In the genomic region with DNA sequence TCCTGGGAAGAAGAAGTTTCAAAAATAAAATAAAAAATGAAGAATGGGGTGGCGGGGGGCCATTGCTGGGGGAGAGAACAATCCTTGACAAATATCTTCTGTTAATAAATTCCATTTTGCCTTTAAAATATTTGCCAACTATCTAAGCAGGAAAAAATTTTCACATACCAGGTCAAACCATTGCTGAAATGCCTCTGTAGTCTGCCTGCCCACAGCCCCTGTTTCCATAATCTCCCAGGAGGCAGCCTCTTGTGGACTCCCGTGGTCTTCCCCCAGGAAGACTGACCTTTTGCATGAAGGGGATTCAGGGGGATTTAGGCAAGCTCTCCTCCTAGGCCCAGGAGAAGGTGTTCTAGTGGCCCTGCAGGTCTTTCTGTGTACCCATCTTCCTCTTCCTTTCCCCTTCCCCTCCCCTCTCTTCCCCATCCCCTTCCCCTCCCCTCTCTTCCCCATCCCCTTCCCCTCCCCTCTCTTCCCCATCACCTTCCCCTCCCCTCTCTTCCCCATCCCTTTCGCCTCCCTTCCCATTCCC, we compare ENCODE assay signal across 20 cellular contexts.
A peak's percentile ranks its signal among the peaks of the same experiment; 100 is the strongest.
DNase-seq lines count a peak whose midpoint lies in the region; ATAC-seq, FAIRE-seq and TF ChIP-seq lines count a peak whose summit lies in the region.
"Had no signal": no experiment of that assay in that cellular context is flagged by ENCODE, and none has a peak within 500 bp of the region (broad histone marks: within the 10 kb centered on the region; RNA-seq: fewer than 3 reads in every experiment).

No MANE protein-coding gene starts in this region.

- intact Hi-C loops in tibial artery (cut with DNase I; ENCODE audit: low total_unique reads): no loop called here

- H3K4me1 ChIP-seq in astrocyte (ENCODE audit: insufficient read depth, low read length): no peaks in the 10 kb centered on the region
- peaks cover 0 to 99% (median 58%) of the 10 kb centered on the region in 4 donors for H3K4me1 ChIP-seq in tibial artery
- no peaks in the 10 kb centered on the region for H3K4me1 ChIP-seq in Peyer's patch

- H3K36me3 Mint-ChIP-seq in astrocyte (ENCODE audit: low read depth, unreplicated experiment): peaks cover 2% of the 10 kb centered on the region

- H3K36me3 ChIP-seq in astrocyte (ENCODE audit: insufficient read depth, low read length) (no peaks in the 10 kb centered on the region), tibial artery (no peaks in the 10 kb centered on the region), Peyer's patch (no peaks in the 10 kb centered on the region)

- H3K4me3 Mint-ChIP-seq in astrocyte (ENCODE audit: unreplicated experiment): no peak overlapping the region
- H3K4me3 Mint-ChIP-seq: B cell had no signal

- H3K27ac ChIP-seq in astrocyte (ENCODE audit: low read depth, low read length) (no peak overlapping the region), tibial artery (peak overlapping the region; percentile 54 to 82), Peyer's patch (no peak overlapping the region)
- H3K27ac ChIP-seq: KMS-11, RWPE1 had no signal

- no peak for TF ChIP-seq POLR2A in Peyer's patch (IDR thresholded peaks at IDR 0.05)

- peak; percentile 24 for DNase-seq in GM04503 (ENCODE audit: low read depth)
- DNase-seq in astrocyte (ENCODE audit: low read depth): peak; percentile 66
- peak; percentile 59 for DNase-seq in iris pigment epithelial cell (ENCODE audit: low read depth)
- DNase-seq in tibial artery: no peak
- no peak for DNase-seq in NCI-H1417 treated with DMSO at 0.1 percent for 48 hours (lab: John Stamatoyannopoulos, UW)
- DNase-seq in Peyer's patch: no peak
- DNase-seq: ACHN, COR-L47, DMS 273 treated with DMSO at 0.1 percent for 48 hours, MV-4-11, NCI-H187, NCI-H526, PC-3, SIG-M5 had no signal

- peak overlapping the region; percentile 18 for H3K27ac Mint-ChIP-seq in astrocyte (ENCODE audit: unreplicated experiment)
- H3K27ac Mint-ChIP-seq: B cell had no signal

- H3K79me2 ChIP-seq in astrocyte (ENCODE audit: insufficient read depth, low read length): no peaks in the 10 kb centered on the region

- H3K27me3 Mint-ChIP-seq in astrocyte (ENCODE audit: low read depth, unreplicated experiment): no peaks in the 10 kb centered on the region

- H3K4me3 ChIP-seq in astrocyte (ENCODE audit: insufficient read depth, low read depth, low read length): no peak overlapping the region
- no peak overlapping the region for H3K4me3 ChIP-seq in tibial artery
- H3K4me3 ChIP-seq in Peyer's patch: no peak overlapping the region

- ATAC-seq in GM18909 (IDR thresholded peaks at IDR 0.05; ENCODE audit: poor library complexity, unreplicated experiment) (no peak), HG03432 (IDR thresholded peaks at IDR 0.05; ENCODE audit: unreplicated experiment) (no peak)
- ATAC-seq: PC-3 had no signal

- FAIRE-seq in astrocyte (lab: Jason Lieb, UNC): no peak
- FAIRE-seq: GM12892 had no signal

- H3K4me2 ChIP-seq in astrocyte (ENCODE audit: low read length): no peak overlapping the region
- H3K4me2 ChIP-seq: KMS-11 had no signal

- H3K27me3 ChIP-seq in astrocyte (ENCODE audit: insufficient read depth, low read length) (no peaks in the 10 kb centered on the region), tibial artery (no peaks in the 10 kb centered on the region), Peyer's patch (no peaks in the 10 kb centered on the region)

- TF ChIP-seq CTCF in astrocyte (IDR thresholded peaks at IDR 0.05; ENCODE audit: insufficient read depth, low read depth, low read length) (no peak), tibial artery (IDR thresholded peaks at IDR 0.05) (no peak), Peyer's patch (IDR thresholded peaks at IDR 0.05) (no peak)

- H2AFZ ChIP-seq in astrocyte (ENCODE audit: low read depth, low read length): no peak overlapping the region

- no peaks in the 10 kb centered on the region for H4K20me1 ChIP-seq in astrocyte (ENCODE audit: insufficient read depth, low read length)

- H3K9me3 ChIP-seq in astrocyte (ENCODE audit: insufficient read depth, low read depth, low read length): no peaks in the 10 kb centered on the region
- H3K9me3 ChIP-seq in tibial artery: no peaks in the 10 kb centered on the region
- H3K9me3 ChIP-seq in Peyer's patch: no peaks in the 10 kb centered on the region

- H3K9me3 Mint-ChIP-seq in astrocyte (ENCODE audit: unreplicated experiment): no peaks in the 10 kb centered on the region

- peaks cover 50% of the 10 kb centered on the region for H3K4me1 Mint-ChIP-seq in astrocyte (ENCODE audit: low read depth, unreplicated experiment)
- H3K4me1 Mint-ChIP-seq: B cell had no signal

- no peak overlapping the region for H3K9ac ChIP-seq in astrocyte (ENCODE audit: low read length)
- H3K9ac ChIP-seq: KMS-11 had no signal

Comparison
In these comparisons a context has a peak if more than half of its experiments do, and no peak if none do; other contexts are left out.
1. DNase-seq: peak in GM04503 (single experiment), astrocyte (single experiment) and iris pigment epithelial cell (single experiment); none in tibial artery (0 of 2), NCI-H1417 treated with DMSO at 0.1 percent for 48 hours (single experiment) and Peyer's patch (0 of 3).
2. H3K27ac ChIP-seq: peak in tibial artery (2 of 2); none in astrocyte (single experiment) and Peyer's patch (0 of 4).